Comparison of ENCODE assay signal across 8 cellular contexts in genomic region chr7:100585511-100586265, GRCh38. TPM values are rescaled to one million over a fixed set of nuclear protein-coding genes. Genes with fewer than 3 reads are reported as not detected.
A peak's percentile ranks its signal among the peaks of the same experiment; 100 is the strongest.
DNase-seq lines count a peak whose midpoint lies in the region; ATAC-seq, FAIRE-seq and TF ChIP-seq lines count a peak whose summit lies in the region.

Gene LRCH4, minus strand, starts transcription at chr7:100586129. Its CDS starts 29 bp downstream, at chr7:100586100.

- H3K27me3 ChIP-seq in breast epithelium: no peaks in the 10 kb centered on the region
- H3K27me3 ChIP-seq in keratinocyte (ENCODE audit: control insufficient read depth, extremely low read depth, insufficient read depth, low read length): peaks cover 8% of the 10 kb centered on the region

- H3K4me3 ChIP-seq in breast epithelium: peak within 1 kb of the TSS; percentile 91 to 97 (median 95)
- H3K4me3 ChIP-seq in keratinocyte (ENCODE audit: control insufficient read depth in 2 of 3, extremely low read depth in 1 of 3, insufficient read depth in 2 of 3, low read depth in 1 of 3, low read length in 3 of 3): peak within 1 kb of the TSS; percentile 88 to 96 (median 90)

- peaks cover 17% of the 10 kb centered on the region for H3K36me3 Mint-ChIP-seq in T-helper 2 cell treated with Interferon-gamma antibody and Interleukin-4, amounts not matched to agents 5 μg/mL and 100 μg/mL, for 36 hours (ENCODE audit: low read depth)

- peaks cover 5 to 23% of the 10 kb centered on the region in 2 donors for H3K4me1 ChIP-seq in breast epithelium
- H3K4me1 ChIP-seq in keratinocyte (ENCODE audit: control insufficient read depth, extremely low read depth, insufficient read depth, low read length): peaks cover 32% of the 10 kb centered on the region

- no peak for TF ChIP-seq RAD21 in Ishikawa (IDR thresholded peaks at IDR 0.05; ENCODE audit: low read depth)

- peak; percentile 98 for TF ChIP-seq POLR2A in breast epithelium (IDR thresholded peaks at IDR 0.05)

- H2AFZ ChIP-seq in keratinocyte (ENCODE audit: control insufficient read depth, low read length): peak within 1 kb of the TSS; percentile 95

- peak; percentile 84 for FAIRE-seq in keratinocyte (lab: Jason Lieb, UNC)

- DNase-seq in COR-L47 (lab: John Stamatoyannopoulos, UW) (peak; percentile 23), breast epithelium (ENCODE audit: low spot score in 2 of 2) (peak; percentile 53 to 56), keratinocyte (ENCODE audit: low read depth, low spot score) (no peak), KG1 (lab: John Stamatoyannopoulos, UW) (no peak)
- peak; percentile 57 for DNase-seq in T-helper 2 cell treated with Interferon-gamma antibody and Interleukin-4, amounts not matched to agents 5 μg/mL and 100 μg/mL, for 36 hours (ENCODE audit: low spot score)
- peak; percentile 47 for DNase-seq in stimulated activated CD4-positive, alpha-beta T cell treated with anti-CD3 and anti-CD28 coated beads, Interleukin-4, amount 100 ng/mL, for 24 hours

- peaks cover 13% of the 10 kb centered on the region for H3K79me2 ChIP-seq in keratinocyte (ENCODE audit: control insufficient read depth, insufficient read depth, low read length)

- H3K4me2 ChIP-seq in keratinocyte (ENCODE audit: control insufficient read depth, extremely low read depth, insufficient read depth, low read depth, low read length): peak within 1 kb of the TSS; percentile 99

- H3K9me3 Mint-ChIP-seq in T-helper 2 cell treated with Interferon-gamma antibody and Interleukin-4, amounts not matched to agents 5 μg/mL and 100 μg/mL, for 36 hours: no peaks in the 10 kb centered on the region

- peaks cover 18% of the 10 kb centered on the region for H3K4me1 Mint-ChIP-seq in T-helper 2 cell treated with Interferon-gamma antibody and Interleukin-4, amounts not matched to agents 5 μg/mL and 100 μg/mL, for 36 hours (ENCODE audit: low read depth)

- peaks cover 8% of the 10 kb centered on the region for H3K27me3 Mint-ChIP-seq in T-helper 2 cell treated with Interferon-gamma antibody and Interleukin-4, amounts not matched to agents 5 μg/mL and 100 μg/mL, for 36 hours (ENCODE audit: low read depth)

- TF ChIP-seq CTCF in breast epithelium (IDR thresholded peaks at IDR 0.05) (no peak), keratinocyte (optimal IDR thresholded peaks at IDR 0.05 in 1 of 3, IDR thresholded peaks at IDR 0.05 in 1 of 3, conservative IDR thresholded peaks at IDR 0.05 in 1 of 3; ENCODE audit: extremely low read depth in 1 of 3, insufficient read depth in 2 of 3, low read length in 3 of 3) (no peak)

- peak within 1 kb of the TSS; percentile 97 for H3K27ac Mint-ChIP-seq in T-helper 2 cell treated with Interferon-gamma antibody and Interleukin-4, amounts not matched to agents 5 μg/mL and 100 μg/mL, for 36 hours

- H3K9ac ChIP-seq in keratinocyte (ENCODE audit: control insufficient read depth, extremely low read depth, insufficient read depth, low read length): peak within 1 kb of the TSS; percentile 90

- H3K27ac ChIP-seq in breast epithelium (peak within 1 kb of the TSS; percentile 98 to 99), keratinocyte (ENCODE audit: control insufficient read depth, insufficient read depth, low read length) (peak within 1 kb of the TSS; percentile 88)

- peaks cover 8% of the 10 kb centered on the region for H4K20me1 ChIP-seq in keratinocyte (ENCODE audit: control insufficient read depth, extremely low read depth, insufficient read depth, low read length)

- no peaks in the 10 kb centered on the region for H3K9me3 ChIP-seq in breast epithelium
- H3K9me3 ChIP-seq in keratinocyte (ENCODE audit: control insufficient read depth, low read depth, low read length): no peaks in the 10 kb centered on the region

- ATAC-seq in GM21360 (IDR thresholded peaks at IDR 0.05; ENCODE audit: unreplicated experiment): peak; percentile 20

- H3K9me1 ChIP-seq in keratinocyte (ENCODE audit: control insufficient read depth, extremely low read depth, insufficient read depth, low read length): no peaks in the 10 kb centered on the region

- intact Hi-C loops in breast epithelium (cut with DNase I; ENCODE audit: low total_unique reads): no loop called here

- H3K36me3 ChIP-seq in breast epithelium (peaks cover 7% of the 10 kb centered on the region), keratinocyte (ENCODE audit: control insufficient read depth in 2 of 2, extremely low read depth in 1 of 2, insufficient read depth in 2 of 2, low read length in 2 of 2) (peaks cover 9 to 20% of the 10 kb centered on the region in 2 experiments)

- H3K4me3 Mint-ChIP-seq in T-helper 2 cell treated with Interferon-gamma antibody and Interleukin-4, amounts not matched to agents 5 μg/mL and 100 μg/mL, for 36 hours: peak within 1 kb of the TSS; percentile 98

- dilution Hi-C loops in keratinocyte (cut with MboI; ENCODE audit: extremely low pct_ligation_motif_present, low sequenced_read_pairs): no loop called here

- peak; percentile 47; the same call in 1 of the 2 replicates for TF ChIP-seq EP300 in Ishikawa (IDR thresholded peaks at IDR 0.05; ENCODE audit: borderline replicate concordance)

TF ChIP-seq in Ishikawa, 13 proteins besides CTCF, POLR2A, EP300 and RAD21:
- TF ChIP-seq TCF12 (IDR thresholded peaks at IDR 0.05; ENCODE audit: low read depth) (peak; percentile 73; the same call in 1 of the 2 replicates), REST (IDR thresholded peaks at IDR 0.05; ENCODE audit: low read depth) (0 out of 2 replicates have a peak, but pooled peaks have one; percentile 18), CEBPB (IDR thresholded peaks at IDR 0.05) (0 out of 2 replicates have a peak, but pooled peaks have one; percentile 3), FOXM1 (IDR thresholded peaks at IDR 0.05; ENCODE audit: borderline replicate concordance, low read depth) (peak; percentile 72), TEAD4 (IDR thresholded peaks at IDR 0.05) (no peak), CREB1 (IDR thresholded peaks at IDR 0.05; ENCODE audit: low read depth) (no peak), MAX (IDR thresholded peaks at IDR 0.05) (no peak; the same call in 1 of the 2 replicates), USF1 (IDR thresholded peaks at IDR 0.05) (peak; percentile 44; the same call in 1 of the 2 replicates), YY1 (IDR thresholded peaks at IDR 0.05; ENCODE audit: low read depth) (peak; percentile 71), ZBTB7A (IDR thresholded peaks at IDR 0.05; ENCODE audit: low read depth) (peak; percentile 45; the same call in 1 of the 2 replicates), TAF1 (IDR thresholded peaks at IDR 0.05; ENCODE audit: low read depth) (peak; percentile 95), EGR1 (IDR thresholded peaks at IDR 0.05) (peak; percentile 41; the same call in 1 of the 2 replicates), NFIC (IDR thresholded peaks at IDR 0.05) (0 out of 2 replicates have a peak, but pooled peaks have one; percentile 9)

RNA-seq across cellular contexts. Expression of gene LRCH4, which starts in this region (rescaled TPM):
- 10 to 100 TPM; 49.6 to 89.1 (median 88.1) TPM for total RNA-seq in breast epithelium
- polyA plus RNA-seq in keratinocyte: 4.9 to 8.1 TPM (median 7.3 TPM) in 3 replicates
- 4.5 TPM for polyA plus RNA-seq in keratinocyte (2011; ENCODE audit: low read depth)
- 3.6 and 5.4 TPM in 2 replicates for polyA plus RNA-seq in keratinocyte (2011; cell fraction: cytosol; rRNA removed)
- 32.8 and 52.4 TPM in 2 replicates for polyA plus RNA-seq in keratinocyte (2011; cell fraction: nucleus; rRNA removed)
- 9.5 and 10.4 TPM in 2 replicates for polyA plus RNA-seq in keratinocyte (2012; ENCODE audit: low replicate concordance)
- polyA minus RNA-seq in keratinocyte: 5.7 to 22.5 TPM (median 10.3 TPM) in 3 replicates
- 11.3 TPM for polyA minus RNA-seq in keratinocyte (2011; cell fraction: cytosol; rRNA and poly(A)+ RNA removed)
- polyA minus RNA-seq in keratinocyte (2011; cell fraction: nucleus; rRNA and poly(A)+ RNA removed): 14.2 and 15.7 TPM in 2 replicates

Comparison
In these comparisons a context has a peak if more than half of its experiments do, and no peak if none do; other contexts are left out.
1. DNase-seq: peak in COR-L47 (single experiment), T-helper 2 cell treated with Interferon-gamma antibody and Interleukin-4, amounts not matched to agents 5 μg/mL and 100 μg/mL, for 36 hours (single experiment), breast epithelium (2 of 2) and stimulated activated CD4-positive, alpha-beta T cell treated with anti-CD3 and anti-CD28 coated beads, Interleukin-4, amount 100 ng/mL, for 24 hours (single experiment); none in keratinocyte (single experiment) and KG1 (single experiment).